15 cellular contexts compared by ENCODE assay signal in the genomic region with DNA sequence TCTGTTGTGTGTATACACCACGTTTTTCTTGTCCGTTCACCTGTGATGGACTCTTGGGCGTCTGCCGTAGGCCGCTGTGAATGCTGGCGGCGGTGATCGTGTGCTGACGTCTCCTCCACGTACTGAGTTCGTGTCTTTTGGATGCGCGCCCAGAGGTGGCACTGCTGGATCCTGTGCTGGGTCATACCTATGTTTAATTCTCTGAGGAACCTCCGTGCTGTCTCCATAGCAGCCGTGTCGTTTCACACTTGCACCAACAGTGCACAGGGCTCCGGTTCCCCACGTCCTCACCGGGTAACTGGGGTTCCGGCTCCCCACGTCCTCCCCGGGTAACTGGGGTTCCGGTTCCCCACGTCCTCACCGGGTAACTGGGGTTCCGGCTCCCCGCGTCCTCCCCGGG.
"Had no signal": no experiment of that assay in that cellular context is flagged by ENCODE, and none has a peak within 500 bp of the region (broad histone marks: within the 10 kb centered on the region; RNA-seq: fewer than 3 reads in every experiment).

No MANE protein-coding gene starts in this region.

- H3K4me1 Mint-ChIP-seq: activated naive CD8-positive, alpha-beta T cell treated with anti-CD3 and anti-CD28 coated beads, Interleukin-2, amount 50 U/mL, for 24 hours had no signal

- H3K27me3 ChIP-seq: thyroid gland, uterus had no signal

- H3K4me3 ChIP-seq: lung, thyroid gland, uterus had no signal

- H3K36me3 Mint-ChIP-seq: naive B cell, T-cell had no signal

- H3K9me3 Mint-ChIP-seq: activated naive CD8-positive, alpha-beta T cell treated with anti-CD3 and anti-CD28 coated beads, Interleukin-2, amount 50 U/mL, for 24 hours; brain; naive B cell; T-cell had no signal

- H3K9me3 ChIP-seq: thyroid gland, uterus had no signal

- ATAC-seq: activated naive CD8-positive, alpha-beta T cell treated with anti-CD3 and anti-CD28 coated beads, Interleukin-2, amount 50 U/mL, for 24 hours; left colon; T-cell had no signal

- H3K27ac Mint-ChIP-seq: activated naive CD8-positive, alpha-beta T cell treated with anti-CD3 and anti-CD28 coated beads, Interleukin-2, amount 50 U/mL, for 24 hours; brain; naive B cell had no signal

- DNase-seq: activated naive CD4-positive, alpha-beta T cell treated with anti-CD3 and anti-CD28 coated beads, Interleukin-2, amount 50 U/mL, for 16 hours; activated naive CD8-positive, alpha-beta T cell treated with anti-CD3 and anti-CD28 coated beads, Interleukin-2, amount 50 U/mL, for 24 hours; activated T-cell treated with anti-CD3 and anti-CD28 coated beads, Interleukin-2, amount 50 U/mL, for 48 hours; left colon; naive B cell; occipital lobe; retina; stimulated activated CD4-positive, alpha-beta T cell treated with anti-CD3 and anti-CD28 coated beads, Interleukin-4, amount 100 ng/mL, for 24 hours; stimulated activated naive CD4-positive, alpha-beta T cell treated with Interleukin-2 at 50 U/mL for 16 hours; substantia nigra; T-cell; thyroid gland had no signal

- H3K4me3 Mint-ChIP-seq: activated naive CD8-positive, alpha-beta T cell treated with anti-CD3 and anti-CD28 coated beads, Interleukin-2, amount 50 U/mL, for 24 hours; brain; naive B cell; T-cell had no signal

- H3K36me3 ChIP-seq: thyroid gland, uterus had no signal

- H3K27me3 Mint-ChIP-seq: activated naive CD8-positive, alpha-beta T cell treated with anti-CD3 and anti-CD28 coated beads, Interleukin-2, amount 50 U/mL, for 24 hours; naive B cell; T-cell had no signal

- H3K27ac ChIP-seq: thyroid gland, uterus had no signal
